In the genomic region with DNA sequence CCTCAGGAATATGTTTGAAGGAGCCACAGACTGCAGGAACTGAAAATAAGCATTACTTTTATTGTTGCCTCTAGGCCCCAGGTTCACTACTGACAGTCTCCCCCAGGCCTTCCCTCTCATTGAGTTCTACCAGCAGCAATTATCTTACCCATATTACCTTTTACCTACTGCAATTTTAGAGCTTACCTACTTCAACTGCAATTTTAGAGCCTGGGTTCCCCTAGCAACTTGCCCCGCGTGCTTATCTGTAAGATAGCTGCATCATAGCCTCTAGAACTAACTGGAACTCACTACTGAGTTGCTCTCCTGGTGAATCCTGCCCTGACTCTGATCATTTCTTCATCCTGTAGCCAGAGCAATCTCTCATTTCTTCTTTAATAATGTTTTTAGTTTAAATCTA, we compare ENCODE assay signal across 9 cellular contexts.
"Had no signal": no experiment of that assay in that cellular context is flagged by ENCODE, and none has a peak within 500 bp of the region (broad histone marks: within the 10 kb centered on the region; RNA-seq: fewer than 3 reads in every experiment).

No MANE protein-coding gene starts in this region.

- H3K36me3 ChIP-seq: HAP-1 had no signal

- H3K4me3 ChIP-seq: GM23248, GM23338, HAP-1 had no signal

- H3K9me3 ChIP-seq: HAP-1 had no signal

- H3K4me2 ChIP-seq: GM23338 had no signal

- H2AFZ ChIP-seq: GM23248, GM23338 had no signal

- ATAC-seq: GM23338, HCT116 had no signal

- DNase-seq: GM23248, GOT3, H7, H9, HCEC 1CT, HFFc6 had no signal

- H3K27ac ChIP-seq: GM23248 had no signal

- H3K4me1 ChIP-seq: HAP-1 had no signal

- H3K9ac ChIP-seq: GM23248 had no signal
